ENCODE assay signal across 23 cellular contexts in the genomic region with DNA sequence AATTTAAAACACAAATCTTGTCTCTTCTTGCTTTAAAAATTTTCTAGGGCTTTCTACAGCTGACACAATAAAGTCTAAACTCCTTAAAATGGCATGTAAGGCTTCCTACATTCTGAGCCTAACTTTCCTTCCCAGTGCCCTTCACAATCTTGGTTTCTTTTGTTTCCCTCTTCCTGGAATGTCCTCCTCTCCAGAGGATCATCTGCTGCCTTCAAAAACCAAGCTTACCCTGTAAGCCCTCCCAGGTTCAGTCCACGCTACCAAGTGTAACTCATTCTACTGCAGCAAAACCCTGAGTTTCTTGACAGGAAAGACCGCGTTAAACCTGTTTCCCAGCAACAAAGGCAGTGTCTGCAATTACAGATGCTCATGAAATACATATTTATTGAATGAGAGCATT.
DNase-seq lines count a peak whose midpoint lies in the region; ATAC-seq, FAIRE-seq and TF ChIP-seq lines count a peak whose summit lies in the region.
"Had no signal": no experiment of that assay in that cellular context is flagged by ENCODE, and none has a peak within 500 bp of the region (broad histone marks: within the 10 kb centered on the region; RNA-seq: fewer than 3 reads in every experiment).

No MANE protein-coding gene starts in this region.

- H3K36me3 Mint-ChIP-seq in neural crest cell (ENCODE audit: low read depth) = no peaks in the 10 kb centered on the region

- WGBS in GM12878 (ENCODE audit: insufficient coverage, insufficient replicate concordance, low lambda C conversion rate, missing lambda C conversion rate) = 12% methylated on average over 3 of the region's 3 CpGs

- H3K9me3 ChIP-seq in GM12878 (replicated peaks; ENCODE audit: control insufficient read depth, insufficient read depth, low read length) = no peaks in the 10 kb centered on the region
- H3K9me3 ChIP-seq: mucosa of descending colon, SK-N-SH, thyroid gland had no signal

- POLR2A ChIA-PET in GM12878 (lab: Charles Lee) = interaction anchor here (1.5 to 2.3 kb wide), 2 partner anchors 10 kb away, joined by 5 to 9 read pairs; no protein-coding TSS in a partner anchor

- H3K27ac ChIP-seq in GM12878 (ENCODE audit: control insufficient read depth, insufficient read depth) = peak overlapping the region; percentile 92
- H3K27ac ChIP-seq: thyroid gland had no signal

- peaks cover 1 to 2% of the 10 kb centered on the region in 2 experiments; a peak in 3 of 4 replicates for H3K36me3 ChIP-seq in GM12878 (ENCODE audit: control insufficient read depth in 2 of 2, insufficient read depth in 2 of 2, low read length in 1 of 2)
- H3K36me3 ChIP-seq: thyroid gland had no signal

- peak overlapping the region; percentile 95 for H3K4me2 ChIP-seq in GM12878 (ENCODE audit: control insufficient read depth, insufficient read depth)
- H3K4me2 ChIP-seq: SK-N-SH, smooth muscle cell had no signal

- no peak overlapping the region for H3K4me3 Mint-ChIP-seq in neural crest cell
- H3K4me3 Mint-ChIP-seq: activated CD4-positive, alpha-beta T cell treated with anti-CD3 and anti-CD28 coated beads, Interleukin-2, amount 10 ng/mL, durations not matched to agents 7 days and 5 days; activated CD8-positive, alpha-beta memory T cell treated with anti-CD3 and anti-CD28 coated beads, Interleukin-2, amount 10 ng/mL, durations not matched to agents 7 days and 5 days; activated naive CD8-positive, alpha-beta T cell treated with anti-CD3 and anti-CD28 coated beads for 36 hours; CD4-positive, CD25-positive, alpha-beta regulatory T cell had no signal

- ATAC-seq in GM19324 (IDR thresholded peaks at IDR 0.05; ENCODE audit: low FRiP score, unreplicated experiment) = peak; percentile 8
- peak; percentile 1 for ATAC-seq in HG02938 (IDR thresholded peaks at IDR 0.05; ENCODE audit: unreplicated experiment)
- peak; percentile 16 for ATAC-seq in GM12878
- no peak for ATAC-seq in GM18873 (IDR thresholded peaks at IDR 0.05; ENCODE audit: low FRiP score, unreplicated experiment)
- ATAC-seq: activated CD8-positive, alpha-beta memory T cell treated with anti-CD3 and anti-CD28 coated beads, Interleukin-2, amount 10 ng/mL, durations not matched to agents 7 days and 5 days; mucosa of descending colon had no signal

- TF ChIP-seq RAD21 in GM12878 (IDR thresholded peaks at IDR 0.05; ENCODE audit: insufficient read depth, low read depth, low read length) = no peak

- BruUV-seq in GM12878 (replicated peaks; lab: Mats Ljungman, UMichigan) = no TSS peak

- peak overlapping the region; percentile 62 for H3K4me3 ChIP-seq in GM12878
- H3K4me3 ChIP-seq: mucosa of descending colon, smooth muscle cell, thyroid gland had no signal

- DNase-seq in GM12878 (ENCODE audit: low read depth, low spot score) (no peak), neural crest cell (ENCODE audit: low read depth, low spot score) (no peak), Kasumi-1 (lab: John Stamatoyannopoulos, UW) (no peak), NCI-H146 (lab: John Stamatoyannopoulos, UW) (no peak), NCI-H748 treated with DMSO at 0.1 percent for 48 hours (lab: John Stamatoyannopoulos, UW) (no peak)
- DNase-seq: activated CD4-positive, alpha-beta T cell treated with anti-CD3 and anti-CD28 coated beads, Interleukin-2, amount 10 ng/mL, durations not matched to agents 7 days and 5 days; activated CD8-positive, alpha-beta memory T cell treated with anti-CD3 and anti-CD28 coated beads, Interleukin-2, amount 10 ng/mL, durations not matched to agents 7 days and 5 days; activated naive CD8-positive, alpha-beta T cell treated with anti-CD3 and anti-CD28 coated beads for 36 hours; CD4-positive, CD25-positive, alpha-beta regulatory T cell; DMS 273 treated with DMSO at 0.1 percent for 48 hours; foreskin melanocyte; mucosa of descending colon; NCI-H1105; NCI-H510A; RPMI8226; SK-N-SH; stimulated activated naive CD4-positive, alpha-beta T cell; thyroid gland had no signal

- peak overlapping the region; percentile 78 for H3K27ac Mint-ChIP-seq in neural crest cell (ENCODE audit: unreplicated experiment)
- H3K27ac Mint-ChIP-seq: activated CD4-positive, alpha-beta T cell treated with anti-CD3 and anti-CD28 coated beads, Interleukin-2, amount 10 ng/mL, durations not matched to agents 7 days and 5 days; activated CD8-positive, alpha-beta memory T cell treated with anti-CD3 and anti-CD28 coated beads, Interleukin-2, amount 10 ng/mL, durations not matched to agents 7 days and 5 days; activated naive CD8-positive, alpha-beta T cell treated with anti-CD3 and anti-CD28 coated beads for 36 hours had no signal

- intact Hi-C loops in GM12878 (cut with micrococcal nuclease; ENCODE audit: unreplicated experiment) = loop anchor here (2.0 to 5.0 kb wide), 2 partner anchors 28 to 36 kb away; no protein-coding TSS in a partner anchor

- no peaks in the 10 kb centered on the region for H3K27me3 ChIP-seq in GM12878 (replicated peaks in 1 of 2; ENCODE audit: control insufficient read depth in 2 of 2, insufficient read depth in 2 of 2, low read length in 1 of 2)
- H3K27me3 ChIP-seq: thyroid gland had no signal

- no peaks in the 10 kb centered on the region for H3K27me3 Mint-ChIP-seq in neural crest cell (ENCODE audit: low read depth)
- H3K27me3 Mint-ChIP-seq: activated CD4-positive, alpha-beta T cell treated with anti-CD3 and anti-CD28 coated beads, Interleukin-2, amount 10 ng/mL, durations not matched to agents 7 days and 5 days; activated CD8-positive, alpha-beta memory T cell treated with anti-CD3 and anti-CD28 coated beads, Interleukin-2, amount 10 ng/mL, durations not matched to agents 7 days and 5 days; activated naive CD8-positive, alpha-beta T cell treated with anti-CD3 and anti-CD28 coated beads for 36 hours; CD4-positive, CD25-positive, alpha-beta regulatory T cell had no signal

- H4K20me1 ChIP-seq in GM12878 (ENCODE audit: control insufficient read depth, insufficient read depth) = no peaks in the 10 kb centered on the region

- CTCF ChIA-PET in GM12878 (lab: Yijun Ruan, JAX) = interaction anchor here (1.0 to 2.5 kb wide), 6 partner anchors 9 to 207 kb away, joined by 3 to 11 read pairs (median 4); no protein-coding TSS in a partner anchor

- no peak for TF ChIP-seq POLR2A in GM12878 (IDR thresholded peaks at IDR 0.05; ENCODE audit: low read depth, low read length)

- H3K9me3 Mint-ChIP-seq in neural crest cell = no peaks in the 10 kb centered on the region
- H3K9me3 Mint-ChIP-seq: activated CD4-positive, alpha-beta T cell treated with anti-CD3 and anti-CD28 coated beads, Interleukin-2, amount 10 ng/mL, durations not matched to agents 7 days and 5 days; activated naive CD8-positive, alpha-beta T cell treated with anti-CD3 and anti-CD28 coated beads for 36 hours had no signal

- FAIRE-seq in GM12878 (lab: Jason Lieb, UNC) = no peak
- FAIRE-seq: H54 had no signal

- H3K4me1 Mint-ChIP-seq in neural crest cell = peaks cover 56% of the 10 kb centered on the region
- H3K4me1 Mint-ChIP-seq: activated CD4-positive, alpha-beta T cell treated with anti-CD3 and anti-CD28 coated beads, Interleukin-2, amount 10 ng/mL, durations not matched to agents 7 days and 5 days had no signal

- TF ChIP-seq EP300 in GM12878 (IDR thresholded peaks at IDR 0.05; ENCODE audit: borderline replicate concordance in 1 of 2, control insufficient read depth in 1 of 2, low read depth in 2 of 2, low read length in 2 of 2) = no peak

- in situ Hi-C loops in GM12878 (cut with MboI) = no loop called here

- TF ChIP-seq CTCF in GM12878 (IDR thresholded peaks at IDR 0.05 in 2 of 3, conservative IDR thresholded peaks at IDR 0.05 in 1 of 3; ENCODE audit: control insufficient read depth in 2 of 3, extremely low read depth in 1 of 3, insufficient read depth in 1 of 3, low read depth in 3 of 3, low read length in 3 of 3) (no peak), neural crest cell (conservative IDR thresholded peaks at IDR 0.05) (no peak)

- H3K9ac ChIP-seq in GM12878 (ENCODE audit: control insufficient read depth, insufficient read depth, low read length) = peak overlapping the region; percentile 40; the same call in 1 of the 2 replicates
- H3K9ac ChIP-seq: SK-N-SH had no signal

- peaks cover 32% of the 10 kb centered on the region for H3K4me1 ChIP-seq in GM12878 (ENCODE audit: control insufficient read depth, insufficient read depth, low read length)

- no peak overlapping the region for H2AFZ ChIP-seq in GM12878 (ENCODE audit: control insufficient read depth, low read depth, low read length)

- no peaks in the 10 kb centered on the region for H3K79me2 ChIP-seq in GM12878 (ENCODE audit: control insufficient read depth, insufficient read depth, low read length)

- RAD21 ChIA-PET in GM12878 (lab: Charles Lee; ENCODE audit: unreplicated experiment) = interaction anchor here (1.1 to 3.8 kb wide), 5 partner anchors 10 to 117 kb away, joined by 4 to 25 read pairs (median 6); no protein-coding TSS in a partner anchor

- SMC1A ChIA-PET in GM12878 (lab: Charles Lee; ENCODE audit: uncharacterized antibody, unreplicated experiment) = interaction anchor here (0.6 to 5.7 kb wide), 16 partner anchors 9 to 156 kb away, joined by 3 to 42 read pairs (median 5); no protein-coding TSS in a partner anchor

TF ChIP-seq in GM12878, 131 proteins besides CTCF, POLR2A, EP300 and RAD21 (continues in another document):
- TF ChIP-seq NFYA (IDR thresholded peaks at IDR 0.05; ENCODE audit: borderline replicate concordance, low read depth, low read length) (no peak), ZNF24 (IDR thresholded peaks at IDR 0.05) (no peak), PAX8 (IDR thresholded peaks at IDR 0.05) (no peak), SIN3A (IDR thresholded peaks at IDR 0.05; ENCODE audit: low read depth, low read length) (no peak)
- TF ChIP-seq, protein P1, sequence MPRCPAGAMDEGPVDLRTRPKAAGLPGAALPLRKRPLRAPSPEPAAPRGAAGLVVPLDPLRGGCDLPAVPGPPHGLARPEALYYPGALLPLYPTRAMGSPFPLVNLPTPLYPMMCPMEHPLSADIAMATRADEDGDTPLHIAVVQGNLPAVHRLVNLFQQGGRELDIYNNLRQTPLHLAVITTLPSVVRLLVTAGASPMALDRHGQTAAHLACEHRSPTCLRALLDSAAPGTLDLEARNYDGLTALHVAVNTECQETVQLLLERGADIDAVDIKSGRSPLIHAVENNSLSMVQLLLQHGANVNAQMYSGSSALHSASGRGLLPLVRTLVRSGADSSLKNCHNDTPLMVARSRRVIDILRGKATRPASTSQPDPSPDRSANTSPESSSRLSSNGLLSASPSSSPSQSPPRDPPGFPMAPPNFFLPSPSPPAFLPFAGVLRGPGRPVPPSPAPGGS (IDR thresholded peaks at IDR 0.05; ENCODE audit: borderline replicate concordance, insufficient read depth, low read depth, low read length, poor library complexity, severe bottlenecking) = no peak
- TF ChIP-seq, protein P2, sequence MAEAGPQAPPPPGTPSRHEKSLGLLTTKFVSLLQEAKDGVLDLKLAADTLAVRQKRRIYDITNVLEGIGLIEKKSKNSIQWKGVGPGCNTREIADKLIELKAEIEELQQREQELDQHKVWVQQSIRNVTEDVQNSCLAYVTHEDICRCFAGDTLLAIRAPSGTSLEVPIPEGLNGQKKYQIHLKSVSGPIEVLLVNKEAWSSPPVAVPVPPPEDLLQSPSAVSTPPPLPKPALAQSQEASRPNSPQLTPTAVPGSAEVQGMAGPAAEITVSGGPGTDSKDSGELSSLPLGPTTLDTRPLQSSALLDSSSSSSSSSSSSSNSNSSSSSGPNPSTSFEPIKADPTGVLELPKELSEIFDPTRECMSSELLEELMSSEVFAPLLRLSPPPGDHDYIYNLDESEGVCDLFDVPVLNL (IDR thresholded peaks at IDR 0.05; ENCODE audit: low read depth, low read length) = no peak
